In genomic region chr15:99135194-99135593, GRCh38 we compare ENCODE assay signal across 11 cellular contexts. TPM values are rescaled to one million over a fixed set of nuclear protein-coding genes. Genes with fewer than 3 reads are reported as not detected.
A peak's percentile ranks its signal among the peaks of the same experiment; 100 is the strongest.
DNase-seq lines count a peak whose midpoint lies in the region; ATAC-seq and TF ChIP-seq lines count a peak whose summit lies in the region.
"Had no signal": no experiment of that assay in that cellular context is flagged by ENCODE, and none has a peak within 500 bp of the region (broad histone marks: within the 10 kb centered on the region; RNA-seq: fewer than 3 reads in every experiment).

No MANE protein-coding gene starts in this region.

- WGBS in heart left ventricle, 4 donors, result 37 to 63% (median 43%) methylated on average over 4 of the region's 4 CpGs

- H3K9me3 Mint-ChIP-seq in activated naive CD8-positive, alpha-beta T cell treated with anti-CD3 and anti-CD28 coated beads for 36 hours, result no peaks in the 10 kb centered on the region
- H3K9me3 Mint-ChIP-seq: natural killer cell treated with Interleukin-12 subunit alpha and Interleukin-12 subunit beta and Interleukin-15 and Interleukin-18, amount 100 ng/mL, for 72 hours had no signal

- H3K4me1 ChIP-seq in heart left ventricle, result peaks cover 0 to 58% (median 17%) of the 10 kb centered on the region in 12 donors

- no peak for TF ChIP-seq POLR2A in GM18505 (IDR thresholded peaks at IDR 0.05; ENCODE audit: borderline replicate concordance, extremely low read depth, insufficient read depth, insufficient read length)
- no peak for TF ChIP-seq POLR2A in heart left ventricle (IDR thresholded peaks at IDR 0.05)

- DNase-seq in heart left ventricle (no peak), kidney glomerular epithelial cell (lab: John Stamatoyannopoulos, UW) (no peak), NCI-H1930 (lab: John Stamatoyannopoulos, UW) (no peak), middle frontal gyrus (ENCODE audit: extremely low spot score, low spot score) (no peak)
- DNase-seq in activated naive CD8-positive, alpha-beta T cell treated with anti-CD3 and anti-CD28 coated beads for 36 hours, result no peak
- DNase-seq: activated gamma-delta T cell, GF-D8 had no signal

- H3K27me3 Mint-ChIP-seq in activated naive CD8-positive, alpha-beta T cell treated with anti-CD3 and anti-CD28 coated beads for 36 hours, result no peaks in the 10 kb centered on the region

- H3K9me3 ChIP-seq in heart left ventricle, result no peaks in the 10 kb centered on the region

- H3K27ac Mint-ChIP-seq in activated naive CD8-positive, alpha-beta T cell treated with anti-CD3 and anti-CD28 coated beads for 36 hours, result no peak overlapping the region
- H3K27ac Mint-ChIP-seq: natural killer cell treated with Interleukin-12 subunit alpha and Interleukin-12 subunit beta and Interleukin-15 and Interleukin-18, amount 100 ng/mL, for 72 hours had no signal

- no peak overlapping the region for H3K4me3 ChIP-seq in heart left ventricle

- ATAC-seq in GM18505 (IDR thresholded peaks at IDR 0.05; ENCODE audit: unreplicated experiment) (peak; percentile 86), GM21447 (IDR thresholded peaks at IDR 0.05; ENCODE audit: unreplicated experiment) (peak; percentile 79), HG03378 (IDR thresholded peaks at IDR 0.05; ENCODE audit: unreplicated experiment) (peak; percentile 83), heart left ventricle (peak in 2 of 4 donors; percentile 56 to 66)
- ATAC-seq: natural killer cell treated with Interleukin-12 subunit alpha and Interleukin-12 subunit beta and Interleukin-15 and Interleukin-18, amount 100 ng/mL, for 72 hours had no signal

- no peaks in the 10 kb centered on the region for H3K36me3 Mint-ChIP-seq in activated naive CD8-positive, alpha-beta T cell treated with anti-CD3 and anti-CD28 coated beads for 36 hours
- H3K36me3 Mint-ChIP-seq: natural killer cell treated with Interleukin-12 subunit alpha and Interleukin-12 subunit beta and Interleukin-15 and Interleukin-18, amount 100 ng/mL, for 72 hours had no signal

- H3K27me3 ChIP-seq in heart left ventricle, result no peaks in the 10 kb centered on the region

- H3K4me3 Mint-ChIP-seq in activated naive CD8-positive, alpha-beta T cell treated with anti-CD3 and anti-CD28 coated beads for 36 hours, result no peak overlapping the region
- H3K4me3 Mint-ChIP-seq: natural killer cell treated with Interleukin-12 subunit alpha and Interleukin-12 subunit beta and Interleukin-15 and Interleukin-18, amount 100 ng/mL, for 72 hours had no signal

- TF ChIP-seq CTCF in heart left ventricle (IDR thresholded peaks at IDR 0.05), result no peak

- peak overlapping the region in 11 of 12 donors; percentile 61 to 98 (median 68) for H3K27ac ChIP-seq in heart left ventricle

- H3K36me3 ChIP-seq in heart left ventricle, result peaks cover 0 to 69% (median 48%) of the 10 kb centered on the region in 9 donors

- H3K4me1 Mint-ChIP-seq in activated naive CD8-positive, alpha-beta T cell treated with anti-CD3 and anti-CD28 coated beads for 36 hours, result no peaks in the 10 kb centered on the region

- intact Hi-C loops in heart left ventricle (cut with DNase I), result loop anchor here in 1 of 10 donors (5.0 kb wide), 1 partner anchor 37 kb away; no protein-coding TSS in a partner anchor

RNA-seq across cellular contexts. Expression of gene SYNM, which starts 30.3 kb away (rescaled TPM):
- total RNA-seq in heart left ventricle, result 100 to 1,000 TPM; 197 to 455 (median 311) TPM
- polyA plus RNA-seq in heart left ventricle, result 100 to 1,000 TPM; 113 to 154 TPM
- total RNA-seq in activated naive CD8-positive, alpha-beta T cell treated with anti-CD3 and anti-CD28 coated beads for 36 hours, result under 1 TPM; 0.12 to 0.14 TPM

Comparison
In these comparisons a context has a peak if more than half of its experiments do, and no peak if none do; other contexts are left out.
1. RNA of gene SYNM, which starts 30.3 kb away (total RNA-seq): 197 to 455 TPM in heart left ventricle; 0.12 to 0.14 TPM in activated naive CD8-positive, alpha-beta T cell treated with anti-CD3 and anti-CD28 coated beads for 36 hours; every median in the first group is over 100 times any median in the second.